ENCODE assay signal across 1 cellular context in genomic region chr6:14743465-14744211, GRCh38.
TF ChIP-seq lines count a peak whose summit lies in the region.

No MANE protein-coding gene starts in this region.

TF ChIP-seq in K562, 482 proteins besides CTCF, POLR2A, EP300 and RAD21 (continued from another document and continues in another):
- TF ChIP-seq UBTF (IDR thresholded peaks at IDR 0.05; ENCODE audit: borderline replicate concordance in 1 of 2, low read depth in 2 of 2, low read length in 2 of 2) (no peak), SMARCB1 (IDR thresholded peaks at IDR 0.05; ENCODE audit: insufficient read length, low read depth) (no peak), ERF (CRISPR knock-in tag; IDR thresholded peaks at IDR 0.05) (no peak), E2F3 (CRISPR knock-in tag; IDR thresholded peaks at IDR 0.05) (no peak), PHTF2 (CRISPR knock-in tag; IDR thresholded peaks at IDR 0.05) (no peak), SAFB (IDR thresholded peaks at IDR 0.05; ENCODE audit: borderline replicate concordance, low read depth, low read length) (no peak), ESRRA (IDR thresholded peaks at IDR 0.05; ENCODE audit: borderline replicate concordance, low read depth) (no peak; the same call in 1 of the 2 replicates), ZNF232 (CRISPR knock-in tag; IDR thresholded peaks at IDR 0.05) (no peak), NELFE (IDR thresholded peaks at IDR 0.05; ENCODE audit: insufficient read depth, insufficient read length) (no peak), CBX3 (IDR thresholded peaks at IDR 0.05; ENCODE audit: borderline replicate concordance in 1 of 2, low read length in 2 of 2) (no peak), POLR2H (tag; IDR thresholded peaks at IDR 0.05; ENCODE audit: low read depth) (0 out of 2 replicates have a peak, but pooled peaks have one; percentile 42), SOX6 (IDR thresholded peaks at IDR 0.05) (peak; percentile 77), NCOA6 (IDR thresholded peaks at IDR 0.05) (no peak; the same call in 1 of the 2 replicates), MCM5 (IDR thresholded peaks at IDR 0.05; ENCODE audit: low read depth) (no peak), ILF3 (IDR thresholded peaks at IDR 0.05; ENCODE audit: borderline replicate concordance) (no peak), TAF7 (tag; IDR thresholded peaks at IDR 0.05) (no peak), CUX1 (CRISPR knock-in tag; IDR thresholded peaks at IDR 0.05) (no peak), HMG20B (CRISPR knock-in tag; IDR thresholded peaks at IDR 0.05) (no peak), ZNF354B (CRISPR knock-in tag; IDR thresholded peaks at IDR 0.05) (no peak), HDAC1 (IDR thresholded peaks at IDR 0.05) (0 out of 4 replicates have a peak, but pooled peaks of 1 of the 2 experiments have one; percentile 53), SFPQ (IDR thresholded peaks at IDR 0.05; ENCODE audit: low read depth, low read length) (no peak), POLR3G (IDR thresholded peaks at IDR 0.05; ENCODE audit: extremely low read depth, insufficient read length, insufficient replicate concordance) (no peak), MAX (CRISPR knock-in tag; IDR thresholded peaks at IDR 0.05) (peak; percentile 83), NFE2 (IDR thresholded peaks at IDR 0.05; ENCODE audit: low read depth) (peak; percentile 63; the same call in 1 of the 2 replicates), EHMT2 (IDR thresholded peaks at IDR 0.05) (no peak), PHF20 (IDR thresholded peaks at IDR 0.05; ENCODE audit: partially characterized antibody) (no peak), HMGN3 (IDR thresholded peaks at IDR 0.05; ENCODE audit: borderline replicate concordance, extremely low read depth, insufficient read length, low read depth, low read length) (no peak), GABPB2 (CRISPR knock-in tag; conservative IDR thresholded peaks at IDR 0.05) (no peak), SNIP1 (IDR thresholded peaks at IDR 0.05; ENCODE audit: low read depth) (no peak), RBFOX2 (IDR thresholded peaks at IDR 0.05; ENCODE audit: low read depth, low read length) (no peak), NR2C1 (IDR thresholded peaks at IDR 0.05) (no peak), NR2C1 (tag; IDR thresholded peaks at IDR 0.05) (no peak), HNRNPH1 (optimal IDR thresholded peaks at IDR 0.05; ENCODE audit: low read depth, low read length) (no peak), KDM2B (CRISPR knock-in tag; IDR thresholded peaks at IDR 0.05) (no peak), ZNF398 (CRISPR knock-in tag; IDR thresholded peaks at IDR 0.05) (no peak), U2AF1 (optimal IDR thresholded peaks at IDR 0.05; ENCODE audit: low read depth, low read length) (no peak), MCM7 (IDR thresholded peaks at IDR 0.05) (no peak), MCM3 (IDR thresholded peaks at IDR 0.05) (no peak), C11orf30 (IDR thresholded peaks at IDR 0.05; ENCODE audit: low read depth) (no peak), RBM25 (IDR thresholded peaks at IDR 0.05; ENCODE audit: low read depth, low read length, severe bottlenecking) (no peak), ZNF583 (CRISPR knock-in tag; IDR thresholded peaks at IDR 0.05) (no peak), PHB (CRISPR knock-in tag; IDR thresholded peaks at IDR 0.05) (no peak), PKNOX1 (IDR thresholded peaks at IDR 0.05) (peak; percentile 48; the same call in 1 of the 2 replicates), FOXK1 (CRISPR knock-in tag; IDR thresholded peaks at IDR 0.05; ENCODE audit: borderline replicate concordance) (no peak), SMARCC2 (IDR thresholded peaks at IDR 0.05; ENCODE audit: low read depth) (peak; percentile 91), ATF1 (CRISPR knock-in tag; IDR thresholded peaks at IDR 0.05) (no peak), ATF1 (tag; IDR thresholded peaks at IDR 0.05) (peak; percentile 67), DACH1 (IDR thresholded peaks at IDR 0.05; ENCODE audit: partially characterized antibody) (peak; percentile 37)
- TF ChIP-seq, protein P1, sequence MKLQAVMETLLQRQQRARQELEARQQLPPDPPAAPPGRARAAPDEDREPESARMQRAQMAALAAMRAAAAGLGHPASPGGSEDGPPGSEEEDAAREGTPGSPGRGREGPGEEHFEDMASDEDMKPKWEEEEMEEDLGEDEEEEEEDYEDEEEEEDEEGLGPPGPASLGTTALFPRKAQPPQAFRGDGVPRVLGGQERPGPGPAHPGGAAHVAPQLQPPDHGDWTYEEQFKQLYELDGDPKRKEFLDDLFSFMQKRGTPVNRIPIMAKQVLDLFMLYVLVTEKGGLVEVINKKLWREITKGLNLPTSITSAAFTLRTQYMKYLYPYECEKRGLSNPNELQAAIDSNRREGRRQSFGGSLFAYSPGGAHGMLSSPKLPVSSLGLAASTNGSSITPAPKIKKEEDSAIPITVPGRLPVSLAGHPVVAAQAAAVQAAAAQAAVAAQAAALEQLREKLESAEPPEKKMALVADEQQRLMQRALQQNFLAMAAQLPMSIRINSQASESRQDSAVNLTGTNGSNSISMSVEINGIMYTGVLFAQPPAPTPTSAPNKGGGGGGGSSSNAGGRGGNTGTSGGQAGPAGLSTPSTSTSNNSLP (IDR thresholded peaks at IDR 0.05; ENCODE audit: borderline replicate concordance, low read depth, low read length): no peak
- TF ChIP-seq, protein P2, sequence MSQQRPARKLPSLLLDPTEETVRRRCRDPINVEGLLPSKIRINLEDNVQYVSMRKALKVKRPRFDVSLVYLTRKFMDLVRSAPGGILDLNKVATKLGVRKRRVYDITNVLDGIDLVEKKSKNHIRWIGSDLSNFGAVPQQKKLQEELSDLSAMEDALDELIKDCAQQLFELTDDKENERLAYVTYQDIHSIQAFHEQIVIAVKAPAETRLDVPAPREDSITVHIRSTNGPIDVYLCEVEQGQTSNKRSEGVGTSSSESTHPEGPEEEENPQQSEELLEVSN (IDR thresholded peaks at IDR 0.05; ENCODE audit: borderline replicate concordance in 1 of 2, extremely low read depth in 1 of 2, insufficient read depth in 1 of 2, insufficient read length in 1 of 2, low read depth in 1 of 2, low read length in 1 of 2, poor library complexity in 1 of 2, severe bottlenecking in 1 of 2): peak; percentile 58 to 88
- TF ChIP-seq, protein P3, sequence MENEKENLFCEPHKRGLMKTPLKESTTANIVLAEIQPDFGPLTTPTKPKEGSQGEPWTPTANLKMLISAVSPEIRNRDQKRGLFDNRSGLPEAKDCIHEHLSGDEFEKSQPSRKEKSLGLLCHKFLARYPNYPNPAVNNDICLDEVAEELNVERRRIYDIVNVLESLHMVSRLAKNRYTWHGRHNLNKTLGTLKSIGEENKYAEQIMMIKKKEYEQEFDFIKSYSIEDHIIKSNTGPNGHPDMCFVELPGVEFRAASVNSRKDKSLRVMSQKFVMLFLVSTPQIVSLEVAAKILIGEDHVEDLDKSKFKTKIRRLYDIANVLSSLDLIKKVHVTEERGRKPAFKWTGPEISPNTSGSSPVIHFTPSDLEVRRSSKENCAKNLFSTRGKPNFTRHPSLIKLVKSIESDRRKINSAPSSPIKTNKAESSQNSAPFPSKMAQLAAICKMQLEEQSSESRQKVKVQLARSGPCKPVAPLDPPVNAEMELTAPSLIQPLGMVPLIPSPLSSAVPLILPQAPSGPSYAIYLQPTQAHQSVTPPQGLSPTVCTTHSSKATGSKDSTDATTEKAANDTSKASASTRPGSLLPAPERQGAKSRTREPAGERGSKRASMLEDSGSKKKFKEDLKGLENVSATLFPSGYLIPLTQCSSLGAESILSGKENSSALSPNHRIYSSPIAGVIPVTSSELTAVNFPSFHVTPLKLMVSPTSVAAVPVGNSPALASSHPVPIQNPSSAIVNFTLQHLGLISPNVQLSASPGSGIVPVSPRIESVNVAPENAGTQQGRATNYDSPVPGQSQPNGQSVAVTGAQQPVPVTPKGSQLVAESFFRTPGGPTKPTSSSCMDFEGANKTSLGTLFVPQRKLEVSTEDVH (IDR thresholded peaks at IDR 0.05; ENCODE audit: low read depth, partially characterized antibody): no peak
